In the genomic region with DNA sequence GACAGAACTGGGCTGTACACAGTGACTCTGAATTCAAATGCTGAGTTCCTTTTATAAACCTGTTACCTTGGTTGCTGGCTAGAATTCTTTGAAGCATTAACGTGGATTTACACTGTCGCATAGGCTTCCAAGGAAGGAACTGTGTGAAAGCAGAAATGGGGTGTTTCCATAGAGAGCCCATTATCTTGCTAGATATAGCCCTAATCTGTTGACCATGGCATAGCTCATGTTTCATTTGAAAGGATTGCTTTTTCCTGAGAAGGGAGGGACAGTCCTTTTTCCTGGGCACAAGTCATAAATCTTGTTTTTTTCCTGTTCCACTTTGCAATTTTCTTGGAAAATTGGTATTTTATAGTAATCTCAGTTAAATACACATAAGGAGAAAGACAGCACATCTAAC, we compare ENCODE assay signal across 14 cellular contexts.
DNase-seq lines count a peak whose midpoint lies in the region; ATAC-seq and TF ChIP-seq lines count a peak whose summit lies in the region.
"Had no signal": no experiment of that assay in that cellular context is flagged by ENCODE, and none has a peak within 500 bp of the region (broad histone marks: within the 10 kb centered on the region; RNA-seq: fewer than 3 reads in every experiment).

No MANE protein-coding gene starts in this region.

- CTCF ChIA-PET in SK-N-SH (lab: Yijun Ruan, JAX): interaction anchor here (1.4 kb wide), 2 partner anchors 11 to 201 kb away, joined by 3 to 5 read pairs; no protein-coding TSS in a partner anchor

- WGBS in SK-N-SH (ENCODE audit: low lambda C conversion rate): 91% methylated on average over 2 of the region's 2 CpGs
- 36 to 44% methylated on average over 2 of the region's 2 CpGs for WGBS in body of pancreas, 2 donors
- WGBS in mesodermal cell (ENCODE audit: insufficient coverage in 2 of 2), 2 experiments: 80 to 87% methylated on average over 1 to 2 of the region's 2 CpGs

- in situ Hi-C loops in GM13976 (cut with MboI; ENCODE audit: low sequenced_read_pairs, unreplicated experiment): no loop called here

- H4K20me1 ChIP-seq in SK-N-SH (ENCODE audit: insufficient read depth): no peaks in the 10 kb centered on the region

- POLR2A ChIA-PET in SK-N-SH (lab: Yijun Ruan, JAX): no interaction called here

- no peaks in the 10 kb centered on the region for H3K27me3 ChIP-seq in SK-N-SH (ENCODE audit: insufficient read depth)
- H3K27me3 ChIP-seq in body of pancreas: no peaks in the 10 kb centered on the region

- H3K4me1 ChIP-seq in SK-N-SH (ENCODE audit: control insufficient read depth in 1 of 2, insufficient read depth in 2 of 2, low read depth in 1 of 2, low read length in 1 of 2) (peaks cover 0 to 7% of the 10 kb centered on the region in 2 experiments; a peak in 2 of 4 replicates), body of pancreas (peaks cover 27% of the 10 kb centered on the region), mesodermal cell (ENCODE audit: control insufficient read depth, insufficient read depth, low read length, poor library complexity, severe bottlenecking) (peaks cover 30% of the 10 kb centered on the region)

- H3K9me3 ChIP-seq in SK-N-SH (no peaks in the 10 kb centered on the region), body of pancreas (no peaks in the 10 kb centered on the region), mesodermal cell (ENCODE audit: control insufficient read depth, low read length) (no peaks in the 10 kb centered on the region)

- H2AFZ ChIP-seq in SK-N-SH (ENCODE audit: low read depth): no peak overlapping the region

- no peak for TF ChIP-seq EP300 in SK-N-SH (IDR thresholded peaks at IDR 0.05; ENCODE audit: borderline replicate concordance in 1 of 2, low read depth in 1 of 2, low read length in 1 of 2)

- DNase-seq in SK-N-SH (no peak), body of pancreas (no peak), retinal pigment epithelial cell (ENCODE audit: low read depth) (peak; percentile 46), GM13976 (ENCODE audit: low spot score) (no peak), NCI-H1930 (lab: John Stamatoyannopoulos, UW) (no peak), MV-4-11 (lab: John Stamatoyannopoulos, UW) (no peak)
- DNase-seq: 8988T; C1 segment of cervical spinal cord; Calu3; CD4-positive, alpha-beta T cell; DMS 273 treated with DMSO at 0.1 percent for 48 hours; HCEC 1CT had no signal

- H3K79me2 ChIP-seq in SK-N-SH (ENCODE audit: insufficient read depth): no peaks in the 10 kb centered on the region

- H3K36me3 ChIP-seq in SK-N-SH (replicated peaks in 1 of 2; ENCODE audit: control insufficient read depth in 1 of 2, insufficient read depth in 2 of 2, low read length in 1 of 2) (no peaks in the 10 kb centered on the region), body of pancreas (replicated peaks in 1 of 2; ENCODE audit: insufficient read depth in 1 of 2, low read depth in 2 of 2) (no peaks in the 10 kb centered on the region), mesodermal cell (ENCODE audit: control insufficient read depth, insufficient read depth, low read length) (no peaks in the 10 kb centered on the region)

- no peak overlapping the region for H3K4me2 ChIP-seq in SK-N-SH

- ATAC-seq in SK-N-SH treated with all-trans-retinoic acid at 6 μM for 48 hours: no peak
- peak; percentile 30 for ATAC-seq in body of pancreas

- no peak overlapping the region for H3K9ac ChIP-seq in SK-N-SH

- H3K27ac ChIP-seq in SK-N-SH (ENCODE audit: low read depth in 2 of 2, low read length in 1 of 2) (no peak overlapping the region), body of pancreas (no peak overlapping the region), mesodermal cell (ENCODE audit: low read depth, low read length, severe bottlenecking) (peak overlapping the region; percentile 54)

- TF ChIP-seq POLR2A in body of pancreas (IDR thresholded peaks at IDR 0.05): no peak

- no peaks in the 10 kb centered on the region for H3K9me2 ChIP-seq in SK-N-SH

- no peak for TF ChIP-seq RAD21 in SK-N-SH (IDR thresholded peaks at IDR 0.05; ENCODE audit: low read length)

- H3K4me3 ChIP-seq in SK-N-SH (ENCODE audit: low read depth in 2 of 2, low read length in 1 of 2) (no peak overlapping the region), body of pancreas (no peak overlapping the region), mesodermal cell (ENCODE audit: extremely low read depth, insufficient read depth, low read length, poor library complexity, severe bottlenecking) (no peak overlapping the region), retinal pigment epithelial cell (ENCODE audit: low read length) (no peak overlapping the region)

- H3F3A ChIP-seq in SK-N-SH (replicated peaks; ENCODE audit: insufficient read depth): no peaks in the 10 kb centered on the region

- TF ChIP-seq CTCF in SK-N-SH (IDR thresholded peaks at IDR 0.05) (no peak), body of pancreas (IDR thresholded peaks at IDR 0.05) (no peak), retinal pigment epithelial cell (conservative IDR thresholded peaks at IDR 0.05; ENCODE audit: low read depth, low read length) (no peak), GM13976 (IDR thresholded peaks at IDR 0.05; ENCODE audit: borderline replicate concordance, control extremely low read depth, extremely low read depth, insufficient read depth, missing control alignments) (no peak)

- intact Hi-C loops in body of pancreas (cut with DNase I): no loop called here

TF ChIP-seq in SK-N-SH treated with all-trans-retinoic acid at 6 μM for 48 hours, 23 proteins besides CTCF, POLR2A, EP300 and RAD21:
- TF ChIP-seq ESRRG (CRISPR knock-in tag; IDR thresholded peaks at IDR 0.05) (no peak), ISL1 (CRISPR knock-in tag; IDR thresholded peaks at IDR 0.05) (0 out of 2 replicates have a peak, but pooled peaks have one; percentile 7), RARB (CRISPR knock-in tag; IDR thresholded peaks at IDR 0.05) (no peak)

TF ChIP-seq in SK-N-SH, 30 proteins besides CTCF, POLR2A, EP300 and RAD21:
- no peak for TF ChIP-seq JUND (IDR thresholded peaks at IDR 0.05)
- TF ChIP-seq GATA2 (CRISPR knock-in tag; IDR thresholded peaks at IDR 0.05): no peak
- no peak for TF ChIP-seq FOXJ3 (CRISPR knock-in tag; IDR thresholded peaks at IDR 0.05)
- TF ChIP-seq SMC3 (IDR thresholded peaks at IDR 0.05; ENCODE audit: low read depth, low read length): no peak
- TF ChIP-seq MAX (IDR thresholded peaks at IDR 0.05; ENCODE audit: low read depth): no peak
- TF ChIP-seq TCF12 (IDR thresholded peaks at IDR 0.05): no peak
- no peak for TF ChIP-seq EZH2phosphoT487 (IDR thresholded peaks at IDR 0.05; ENCODE audit: borderline replicate concordance, low read depth)
- no peak for TF ChIP-seq ELF1 (IDR thresholded peaks at IDR 0.05)
- TF ChIP-seq MEF2A (IDR thresholded peaks at IDR 0.05; ENCODE audit: borderline replicate concordance, low read depth): no peak
